8 cellular contexts compared by ENCODE assay signal in the genomic region with DNA sequence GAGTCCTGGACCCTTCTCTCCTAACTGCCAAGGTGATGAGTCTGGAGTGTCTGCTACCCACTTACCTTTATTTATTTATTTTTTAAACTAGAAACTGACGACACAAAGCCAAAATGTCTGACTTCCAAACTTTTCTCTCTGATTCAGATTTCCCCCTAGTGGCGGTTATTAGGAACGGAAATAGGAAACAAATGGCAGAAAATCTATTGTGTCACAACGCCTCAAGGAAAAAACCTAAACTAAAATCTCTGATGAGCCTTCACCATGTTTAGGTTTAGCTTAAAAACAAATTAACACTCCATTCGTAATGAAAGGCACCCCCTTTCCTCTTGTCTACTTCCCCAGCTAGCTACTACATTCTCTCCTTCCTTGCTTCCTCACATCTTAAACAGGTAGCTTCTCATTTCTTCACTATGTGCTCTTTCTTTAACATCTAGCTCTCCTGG.
A peak's percentile ranks its signal among the peaks of the same experiment; 100 is the strongest.
DNase-seq lines count a peak whose midpoint lies in the region; ATAC-seq, FAIRE-seq and TF ChIP-seq lines count a peak whose summit lies in the region.

No MANE protein-coding gene starts in this region.

- H3K4me1 ChIP-seq in ascending aorta = no peaks in the 10 kb centered on the region
- H3K4me1 ChIP-seq in kidney (ENCODE audit: control insufficient read depth in 1 of 2, insufficient read depth in 1 of 2, low read depth in 1 of 2, low read length in 2 of 2) = peaks cover 0 to 2% of the 10 kb centered on the region in 2 donors
- H3K4me1 ChIP-seq in transverse colon = no peaks in the 10 kb centered on the region

- no peaks in the 10 kb centered on the region for H3K9me3 Mint-ChIP-seq in effector memory CD8-positive, alpha-beta T cell

- no peak for TF ChIP-seq EP300 in transverse colon (IDR thresholded peaks at IDR 0.05; ENCODE audit: low read depth)

- H3K4me3 ChIP-seq in ascending aorta (no peak overlapping the region), kidney (ENCODE audit: low read length in 2 of 2) (peak overlapping the region; percentile 16 to 58), transverse colon (no peak overlapping the region)

- intact Hi-C loops in ascending aorta (cut with DNase I) = loop anchor here (5.0 kb wide), 2 partner anchors 93 to 658 kb away; a partner anchor contains a TSS
- intact Hi-C loops in kidney (cut with DNase I) = no loop called here
- intact Hi-C loops in transverse colon (cut with DNase I; ENCODE audit: low total_unique reads) = no loop called here

- TF ChIP-seq POLR2A in transverse colon (IDR thresholded peaks at IDR 0.05) = no peak

- no peaks in the 10 kb centered on the region for H3K27me3 ChIP-seq in ascending aorta
- no peaks in the 10 kb centered on the region for H3K27me3 ChIP-seq in transverse colon

- peaks cover 16% of the 10 kb centered on the region for H3K36me3 Mint-ChIP-seq in effector memory CD8-positive, alpha-beta T cell (ENCODE audit: insufficient read depth)

- no peaks in the 10 kb centered on the region for H3K9me3 ChIP-seq in ascending aorta
- no peaks in the 10 kb centered on the region for H3K9me3 ChIP-seq in kidney (ENCODE audit: control insufficient read depth in 1 of 2, low read length in 2 of 2)
- H3K9me3 ChIP-seq in transverse colon = no peaks in the 10 kb centered on the region

- peak; percentile 45 for FAIRE-seq in kidney (lab: Jason Lieb, UNC)

- no peak overlapping the region for H3K4me3 Mint-ChIP-seq in effector memory CD8-positive, alpha-beta T cell

- H3K4me1 Mint-ChIP-seq in effector memory CD8-positive, alpha-beta T cell (ENCODE audit: low read depth in 2 of 2) = peaks cover 3 to 10% of the 10 kb centered on the region in 2 donors

- peak overlapping the region in 1 of 2 donors; percentile 14 for H3K9ac ChIP-seq in kidney (ENCODE audit: low read length in 2 of 2)

- 32 to 45% methylated on average over 2 to 5 of the region's 5 CpGs for WGBS in transverse colon (ENCODE audit: low coverage in 1 of 2), 2 donors

- no peak overlapping the region for H3K27ac Mint-ChIP-seq in effector memory CD8-positive, alpha-beta T cell

- TF ChIP-seq CTCF in ascending aorta (IDR thresholded peaks at IDR 0.05) (peak; percentile 40 to 69 (median 56)), kidney (IDR thresholded peaks at IDR 0.05; ENCODE audit: borderline replicate concordance, extremely low read depth, insufficient read depth) (peak; percentile 58), transverse colon (IDR thresholded peaks at IDR 0.05) (peak; percentile 53 to 67 (median 61))

- no peak for ATAC-seq in effector memory CD8-positive, alpha-beta T cell (replicated peaks)
- no peak for ATAC-seq in HG02763 (IDR thresholded peaks at IDR 0.05; ENCODE audit: unreplicated experiment)

- H3K27ac ChIP-seq in ascending aorta = no peak overlapping the region
- H3K27ac ChIP-seq in kidney (ENCODE audit: low read depth in 2 of 2, low read length in 2 of 2) = no peak overlapping the region
- H3K27ac ChIP-seq in transverse colon = no peak overlapping the region

- no peaks in the 10 kb centered on the region for H3K27me3 Mint-ChIP-seq in effector memory CD8-positive, alpha-beta T cell

- in situ Hi-C loops in transverse colon (cut with MboI; ENCODE audit: low pct_ligation_motif_present in 1 of 4, low pct_unique_long_range_greater_than_20kb in 1 of 4, low sequenced_read_pairs in 3 of 4) = no loop called here

- H3K36me3 ChIP-seq in ascending aorta (peaks cover 1 to 16% of the 10 kb centered on the region in 2 donors), kidney (ENCODE audit: control insufficient read depth in 1 of 2, insufficient read depth in 2 of 2, low read length in 2 of 2) (peaks cover 0 to 8% of the 10 kb centered on the region in 2 donors), transverse colon (peaks cover 0 to 17% (median 4%) of the 10 kb centered on the region in 4 donors)

- DNase-seq in NCI-H524 (lab: John Stamatoyannopoulos, UW) (peak; percentile 16 to 53), NCI-H524 treated with DMSO at 0.1 percent for 48 hours (lab: John Stamatoyannopoulos, UW) (no peak), NCI-H1105 treated with DMSO at 0.1 percent for 48 hours (lab: John Stamatoyannopoulos, UW) (peak; percentile 14), ascending aorta (ENCODE audit: low spot score in 2 of 2) (no peak), kidney (no peak), transverse colon (no peak)
- no peak for DNase-seq in effector memory CD8-positive, alpha-beta T cell

Comparison
In these comparisons a context has a peak if more than half of its experiments do, and no peak if none do; other contexts are left out.
1. DNase-seq: peak in NCI-H524 (2 of 2) and NCI-H1105 treated with DMSO at 0.1 percent for 48 hours (single experiment); none in NCI-H524 treated with DMSO at 0.1 percent for 48 hours (single experiment), ascending aorta (0 of 2), kidney (single experiment), transverse colon (single experiment) and effector memory CD8-positive, alpha-beta T cell (0 of 3).
2. H3K4me3 ChIP-seq: peak in kidney (2 of 2); none in ascending aorta (0 of 2) and transverse colon (0 of 4).
3. Peak in every context shown above with its lines, with median percentiles within 50 percentile points of each other: CTCF ChIP-seq.